8 cellular contexts compared by ENCODE assay signal in genomic region chr4:125741825-125742452, GRCh38.
DNase-seq lines count a peak whose midpoint lies in the region; ATAC-seq and TF ChIP-seq lines count a peak whose summit lies in the region.

No MANE protein-coding gene starts in this region.

- DNase-seq in M059J (ENCODE audit: low read depth) (peak; percentile 28), dermis microvascular lymphatic vessel endothelial cell (ENCODE audit: low read depth in 2 of 2) (peak; percentile 40 to 61), psoas muscle (no peak), NCI-H128 (lab: John Stamatoyannopoulos, UW; ENCODE audit: unreplicated experiment) (no peak), head of caudate nucleus (no peak)

- no peak overlapping the region for H3K4me3 ChIP-seq in psoas muscle

- intact Hi-C loops in psoas muscle (cut with DNase I) (no loop called here), head of caudate nucleus (cut with DNase I) (no loop called here)

- H3K36me3 ChIP-seq in psoas muscle (ENCODE audit: insufficient read depth in 1 of 2, low read depth in 1 of 2): no peaks in the 10 kb centered on the region

- no peak overlapping the region for H3K27ac ChIP-seq in psoas muscle

- no peaks in the 10 kb centered on the region for H3K27me3 ChIP-seq in psoas muscle (ENCODE audit: insufficient read depth in 3 of 3, low read length in 2 of 3)

- peaks cover 3% of the 10 kb centered on the region for H3K9me3 ChIP-seq in psoas muscle

- no peaks in the 10 kb centered on the region for H3K4me1 ChIP-seq in psoas muscle

- peak; percentile 39; the same call in 1 of the 3 replicates for TF ChIP-seq CTCF in GM12872 (IDR thresholded peaks at IDR 0.05; ENCODE audit: insufficient read depth, low read depth, low read length)
- TF ChIP-seq CTCF in psoas muscle (IDR thresholded peaks at IDR 0.05): peak; percentile 51

- ATAC-seq in psoas muscle: no peak
- no peak for ATAC-seq in GM21528 (IDR thresholded peaks at IDR 0.05; ENCODE audit: low FRiP score, unreplicated experiment)
- no peak for ATAC-seq in HG03520 (IDR thresholded peaks at IDR 0.05; ENCODE audit: unreplicated experiment)

- WGBS in psoas muscle, 3 donors: 83 to 86% (median 85%) methylated on average over 8 of the region's 8 CpGs

Comparison
In these comparisons a context has a peak if more than half of its experiments do, and no peak if none do; other contexts are left out.
1. DNase-seq: peak in M059J (single experiment) and dermis microvascular lymphatic vessel endothelial cell (2 of 2); none in psoas muscle (0 of 2), NCI-H128 (single experiment) and head of caudate nucleus (0 of 42).